ENCODE assay signal across 18 cellular contexts in genomic region chr2:112345030-112346027, GRCh38.
DNase-seq lines count a peak whose midpoint lies in the region; ATAC-seq and TF ChIP-seq lines count a peak whose summit lies in the region.
"Had no signal": no experiment of that assay in that cellular context is flagged by ENCODE, and none has a peak within 500 bp of the region (broad histone marks: within the 10 kb centered on the region; RNA-seq: fewer than 3 reads in every experiment).

No MANE protein-coding gene starts in this region.

- H3K9me3 ChIP-seq in Loucy (ENCODE audit: insufficient read depth, low read depth, low read length) (no peaks in the 10 kb centered on the region), neural progenitor cell (ENCODE audit: low read depth) (no peaks in the 10 kb centered on the region), sigmoid colon (no peaks in the 10 kb centered on the region)
- H3K9me3 ChIP-seq: esophagus squamous epithelium, right atrium auricular region had no signal

- no peak for TF ChIP-seq CTCF in Loucy (conservative IDR thresholded peaks at IDR 0.05; ENCODE audit: low read length)
- TF ChIP-seq CTCF in VCaP (conservative IDR thresholded peaks at IDR 0.05) = peak; percentile 35; the same call in 1 of the 2 replicates
- peak; percentile 9 for TF ChIP-seq CTCF in neural progenitor cell (IDR thresholded peaks at IDR 0.05)
- TF ChIP-seq CTCF in sigmoid colon (IDR thresholded peaks at IDR 0.05) = no peak

- H3K4me2 ChIP-seq in Loucy (ENCODE audit: low read depth, low read length, poor library complexity, severe bottlenecking) = no peak overlapping the region
- no peak overlapping the region for H3K4me2 ChIP-seq in neural progenitor cell

- H3K27ac Mint-ChIP-seq in neural progenitor cell = no peak overlapping the region
- H3K27ac Mint-ChIP-seq: stimulated activated memory B cell treated with anti-CD40 and anti-IgM and Interleukin-4, amounts not matched to agents 10 μg/mL and 1 μg/mL and 100 μg/mL, for 72 hours had no signal

- peaks cover 10% of the 10 kb centered on the region for H3K4me1 ChIP-seq in Loucy (ENCODE audit: insufficient read depth, low read length, poor library complexity, severe bottlenecking)
- no peaks in the 10 kb centered on the region for H3K4me1 ChIP-seq in neural progenitor cell
- H3K4me1 ChIP-seq in sigmoid colon = no peaks in the 10 kb centered on the region
- H3K4me1 ChIP-seq: esophagus squamous epithelium, right atrium auricular region had no signal

- H4K20me1 ChIP-seq in Loucy (ENCODE audit: insufficient read depth, low read length, poor library complexity, severe bottlenecking) (no peaks in the 10 kb centered on the region), neural progenitor cell (ENCODE audit: low read depth) (no peaks in the 10 kb centered on the region)

- no peak for ATAC-seq in GM21515 (IDR thresholded peaks at IDR 0.05; ENCODE audit: unreplicated experiment)
- ATAC-seq: stimulated activated memory B cell treated with anti-CD40 and anti-IgM and Interleukin-4, amounts not matched to agents 10 μg/mL and 1 μg/mL and 100 μg/mL, for 72 hours had no signal

- H3K9ac ChIP-seq in Loucy (ENCODE audit: low read depth, low read length, poor library complexity, severe bottlenecking) (no peak overlapping the region), neural progenitor cell (no peak overlapping the region)

- no peaks in the 10 kb centered on the region for H3K36me3 Mint-ChIP-seq in neural progenitor cell
- H3K36me3 Mint-ChIP-seq: stimulated activated memory B cell treated with anti-CD40 and anti-IgM and Interleukin-4, amounts not matched to agents 10 μg/mL and 1 μg/mL and 100 μg/mL, for 72 hours had no signal

- H3K4me3 Mint-ChIP-seq in neural progenitor cell = no peak overlapping the region
- H3K4me3 Mint-ChIP-seq: stimulated activated memory B cell treated with anti-CD40 and anti-IgM and Interleukin-4, amounts not matched to agents 10 μg/mL and 1 μg/mL and 100 μg/mL, for 72 hours had no signal

- H3F3A ChIP-seq in Loucy (ENCODE audit: low read depth) = no peaks in the 10 kb centered on the region
- no peaks in the 10 kb centered on the region for H3F3A ChIP-seq in neural progenitor cell (ENCODE audit: low read depth)

- peak overlapping the region; percentile 87; the same call in 1 of the 2 replicates for H2AFZ ChIP-seq in Loucy (ENCODE audit: low read length)
- no peak overlapping the region for H2AFZ ChIP-seq in neural progenitor cell (replicated peaks)

- no peak for TF ChIP-seq POLR2A in sigmoid colon (IDR thresholded peaks at IDR 0.05)

- WGBS in sigmoid colon, 2 donors = 91 to 93% methylated on average over 30 of the region's 30 CpGs

- no peak for TF ChIP-seq EP300 in sigmoid colon (IDR thresholded peaks at IDR 0.05)

- DNase-seq in DMS114 treated with DMSO at 0.1 percent for 48 hours (lab: John Stamatoyannopoulos, UW; ENCODE audit: unreplicated experiment) = peak; percentile 5
- DNase-seq in neural progenitor cell (ENCODE audit: low spot score) = no peak
- no peak for DNase-seq in activated T-cell treated with anti-CD3 and anti-CD28 coated beads, Interleukin-2, amount 50 U/mL, for 48 hours
- DNase-seq in NCI-H146 treated with DMSO at 0.1 percent for 48 hours (lab: John Stamatoyannopoulos, UW; ENCODE audit: unreplicated experiment) = no peak
- no peak for DNase-seq in sigmoid colon
- DNase-seq: activated CD4-positive, alpha-beta T cell treated with anti-CD3 and anti-CD28 coated beads, Interleukin-2, amount 50 U/mL, for 4 hours; activated naive CD4-positive, alpha-beta T cell treated with Interleukin-2 at 50 U/mL for 16 hours; central memory CD4-positive, alpha-beta T cell; esophagus squamous epithelium; NCI-H2171 treated with DMSO at 0.1 percent for 48 hours; nucleus accumbens; RPMI8226; stimulated activated CD4-positive, alpha-beta T cell treated with anti-CD3 and anti-CD28 coated beads, Interleukin-15, amount 100 ng/mL, for 24 hours had no signal

- H3K9me3 Mint-ChIP-seq in neural progenitor cell = peaks cover 7% of the 10 kb centered on the region

- H3K4me1 Mint-ChIP-seq in neural progenitor cell = no peaks in the 10 kb centered on the region
- H3K4me1 Mint-ChIP-seq: stimulated activated memory B cell treated with anti-CD40 and anti-IgM and Interleukin-4, amounts not matched to agents 10 μg/mL and 1 μg/mL and 100 μg/mL, for 72 hours had no signal

- peaks cover 10% of the 10 kb centered on the region for H3K27me3 Mint-ChIP-seq in neural progenitor cell (ENCODE audit: insufficient read depth, low read depth)
- H3K27me3 Mint-ChIP-seq: stimulated activated memory B cell treated with anti-CD40 and anti-IgM and Interleukin-4, amounts not matched to agents 10 μg/mL and 1 μg/mL and 100 μg/mL, for 72 hours had no signal

- H3K27ac ChIP-seq in VCaP (no peak overlapping the region), neural progenitor cell (no peak overlapping the region), sigmoid colon (no peak overlapping the region)
- H3K27ac ChIP-seq: esophagus squamous epithelium, right atrium auricular region had no signal

- H3K4me3 ChIP-seq in Loucy (ENCODE audit: low read length, poor library complexity, severe bottlenecking) = no peak overlapping the region
- H3K4me3 ChIP-seq in neural progenitor cell = no peak overlapping the region
- no peak overlapping the region for H3K4me3 ChIP-seq in sigmoid colon
- H3K4me3 ChIP-seq: esophagus squamous epithelium, right atrium auricular region had no signal

- intact Hi-C loops in sigmoid colon (cut with DNase I) = no loop called here

- no peaks in the 10 kb centered on the region for H3K36me3 ChIP-seq in Loucy (ENCODE audit: insufficient read depth, low read length)
- H3K36me3 ChIP-seq in neural progenitor cell = no peaks in the 10 kb centered on the region
- H3K36me3 ChIP-seq in sigmoid colon = no peaks in the 10 kb centered on the region
- H3K36me3 ChIP-seq: esophagus squamous epithelium, right atrium auricular region had no signal

- H3K27me3 ChIP-seq in Loucy (ENCODE audit: insufficient read depth, low read length, poor library complexity, severe bottlenecking) (no peaks in the 10 kb centered on the region), neural progenitor cell (no peaks in the 10 kb centered on the region), sigmoid colon (no peaks in the 10 kb centered on the region)
- H3K27me3 ChIP-seq: esophagus squamous epithelium, right atrium auricular region had no signal

- no peaks in the 10 kb centered on the region for H3K9me2 ChIP-seq in Loucy (replicated peaks; ENCODE audit: low read depth, low read length)

- H3K79me2 ChIP-seq in Loucy (ENCODE audit: insufficient read depth, low read length) (no peaks in the 10 kb centered on the region), neural progenitor cell (ENCODE audit: low read depth) (no peaks in the 10 kb centered on the region)

Comparison
In these comparisons a context has a peak if more than half of its experiments do, and no peak if none do; other contexts are left out.
1. CTCF ChIP-seq: peak in VCaP (single experiment) and neural progenitor cell (single experiment); none in Loucy (single experiment) and sigmoid colon (0 of 4).